ENCODE assay signal across 24 cellular contexts in genomic region chr9:134682026-134682425, GRCh38. TPM values are rescaled to one million over a fixed set of nuclear protein-coding genes. Genes with fewer than 3 reads are reported as not detected.
DNase-seq lines count a peak whose midpoint lies in the region; ATAC-seq, FAIRE-seq and TF ChIP-seq lines count a peak whose summit lies in the region.
"Had no signal": no experiment of that assay in that cellular context is flagged by ENCODE, and none has a peak within 500 bp of the region (broad histone marks: within the 10 kb centered on the region; RNA-seq: fewer than 3 reads in every experiment).

No MANE protein-coding gene starts in this region.

- H3K27ac ChIP-seq in liver (ENCODE audit: low read depth in 1 of 2, low read length in 2 of 2) = peak overlapping the region; percentile 7 to 35
- H3K27ac ChIP-seq in HepG2 (ENCODE audit: extremely low read length, insufficient read depth, low read length) = no peak overlapping the region
- H3K27ac ChIP-seq in left lung = no peak overlapping the region
- H3K27ac ChIP-seq: gastrocnemius medialis, neutrophil, PC-9, thyroid gland, WERI-Rb-1 had no signal

- H3K4me3 ChIP-seq in liver (ENCODE audit: low read depth in 1 of 3, low read length in 3 of 3) (no peak overlapping the region), HepG2 (replicated peaks in 1 of 3; ENCODE audit: insufficient read depth in 1 of 3, low read depth in 2 of 3, low read length in 3 of 3) (no peak overlapping the region), left lung (no peak overlapping the region), skeletal muscle satellite cell (ENCODE audit: low read length) (no peak overlapping the region)
- H3K4me3 ChIP-seq: gastrocnemius medialis, PC-9, thyroid gland had no signal

- CTCF ChIA-PET in HepG2 (lab: Yijun Ruan, JAX; ENCODE audit: low intra/inter-chr PET ratio, low total read pairs) = no interaction called here

- no peak overlapping the region for H2AFZ ChIP-seq in HepG2 (ENCODE audit: low read length)
- H2AFZ ChIP-seq: PC-9 had no signal

- H3K4me3 Mint-ChIP-seq in activated naive CD8-positive, alpha-beta T cell treated with anti-CD3 and anti-CD28 coated beads for 36 hours = no peak overlapping the region
- H3K4me3 Mint-ChIP-seq: central memory CD8-positive, alpha-beta T cell had no signal

- H3K27me3 ChIP-seq in liver (ENCODE audit: control insufficient read depth in 4 of 4, insufficient read depth in 4 of 4, low read length in 3 of 4) (peaks cover 0 to 3% (median 0%) of the 10 kb centered on the region in 4 donors), HepG2 (ENCODE audit: control insufficient read depth in 1 of 2, insufficient read depth in 2 of 2, low read length in 2 of 2) (peaks cover 5 to 44% of the 10 kb centered on the region in 2 experiments; a peak in 4 of 5 replicates), left lung (no peaks in the 10 kb centered on the region), skeletal muscle satellite cell (ENCODE audit: control insufficient read depth, insufficient read depth, low read length) (no peaks in the 10 kb centered on the region)
- H3K27me3 ChIP-seq: neutrophil, thyroid gland had no signal

- no peaks in the 10 kb centered on the region for H3K27me3 Mint-ChIP-seq in activated naive CD8-positive, alpha-beta T cell treated with anti-CD3 and anti-CD28 coated beads for 36 hours
- H3K27me3 Mint-ChIP-seq: central memory CD8-positive, alpha-beta T cell had no signal

- TF ChIP-seq CTCF in liver (IDR thresholded peaks at IDR 0.05; ENCODE audit: low read depth, low read length, missing input control) (no peak), HepG2 (CRISPR knock-in tag; IDR thresholded peaks at IDR 0.05) (no peak), left lung (IDR thresholded peaks at IDR 0.05) (no peak)

- H3K36me3 ChIP-seq in liver (ENCODE audit: control insufficient read depth in 4 of 4, insufficient read depth in 3 of 4, low read depth in 1 of 4, low read length in 3 of 4) (no peaks in the 10 kb centered on the region), HepG2 (replicated peaks in 1 of 2; ENCODE audit: control insufficient read depth in 1 of 2, insufficient read depth in 2 of 2, low read length in 2 of 2) (no peaks in the 10 kb centered on the region), left lung (no peaks in the 10 kb centered on the region), skeletal muscle satellite cell (ENCODE audit: insufficient read depth, low read length) (peaks cover 32% of the 10 kb centered on the region)
- H3K36me3 ChIP-seq: gastrocnemius medialis, neutrophil, thyroid gland, WERI-Rb-1 had no signal

- intact Hi-C loops in HepG2 (cut with micrococcal nuclease; ENCODE audit: unreplicated experiment) (no loop called here), left lung (cut with DNase I) (no loop called here)

- no peaks in the 10 kb centered on the region for H4K20me1 ChIP-seq in HepG2 (ENCODE audit: insufficient read depth, low read length)

- TF ChIP-seq RAD21 in liver (IDR thresholded peaks at IDR 0.05) = no peak
- TF ChIP-seq RAD21 in HepG2 (CRISPR knock-in tag; IDR thresholded peaks at IDR 0.05) = no peak

- H3K9me3 Mint-ChIP-seq in activated naive CD8-positive, alpha-beta T cell treated with anti-CD3 and anti-CD28 coated beads for 36 hours = no peaks in the 10 kb centered on the region
- H3K9me3 Mint-ChIP-seq: central memory CD8-positive, alpha-beta T cell had no signal

- no peaks in the 10 kb centered on the region for H3K36me3 Mint-ChIP-seq in activated naive CD8-positive, alpha-beta T cell treated with anti-CD3 and anti-CD28 coated beads for 36 hours

- H3K9ac ChIP-seq in liver (ENCODE audit: low read depth in 1 of 2, low read length in 2 of 2) = no peak overlapping the region
- no peak overlapping the region for H3K9ac ChIP-seq in HepG2 (ENCODE audit: insufficient read depth, low read depth, low read length)
- H3K9ac ChIP-seq in skeletal muscle satellite cell (ENCODE audit: low read depth, low read length) = no peak overlapping the region

- BruUV-seq in HepG2 (replicated peaks; lab: Mats Ljungman, UMichigan) = no TSS peak

- H3K27ac Mint-ChIP-seq in activated naive CD8-positive, alpha-beta T cell treated with anti-CD3 and anti-CD28 coated beads for 36 hours = no peak overlapping the region

- FAIRE-seq in HepG2 (lab: Jason Lieb, UNC) = no peak

- TF ChIP-seq POLR2A in HepG2 (IDR thresholded peaks at IDR 0.05; ENCODE audit: insufficient read depth in 1 of 2, low read depth in 2 of 2, low read length in 2 of 2) = no peak

- H3K4me2 ChIP-seq in HepG2 (ENCODE audit: low read depth, low read length) (no peak overlapping the region), skeletal muscle satellite cell (ENCODE audit: low read length) (peak overlapping the region; percentile 59)
- H3K4me2 ChIP-seq: PC-9 had no signal

- POLR2A ChIA-PET in HepG2 (lab: Yijun Ruan, JAX) = no interaction called here

- in situ Hi-C loops in HepG2 (cut with HindIII; ENCODE audit: extremely low pct_ligation_motif_present, low pct_unique_long_range_greater_than_20kb) = no loop called here

- no peaks in the 10 kb centered on the region for H3K4me1 Mint-ChIP-seq in activated naive CD8-positive, alpha-beta T cell treated with anti-CD3 and anti-CD28 coated beads for 36 hours
- H3K4me1 Mint-ChIP-seq: central memory CD8-positive, alpha-beta T cell had no signal

- 70% methylated on average over 15 of the region's 15 CpGs for WGBS in liver
- WGBS in HepG2 (ENCODE audit: low lambda C conversion rate) = 13% methylated on average over 9 of the region's 15 CpGs

- H3K9me3 ChIP-seq in liver (ENCODE audit: control insufficient read depth in 4 of 4, low read length in 3 of 4) (peaks cover 0 to 4% (median 0%) of the 10 kb centered on the region in 4 donors), HepG2 (ENCODE audit: low read length) (peaks cover 10% of the 10 kb centered on the region), left lung (no peaks in the 10 kb centered on the region), skeletal muscle satellite cell (replicated peaks; ENCODE audit: low read length) (no peaks in the 10 kb centered on the region)
- H3K9me3 ChIP-seq: Caco-2, gastrocnemius medialis, neutrophil, thyroid gland had no signal

- TF ChIP-seq EP300 in HepG2 (IDR thresholded peaks at IDR 0.05; ENCODE audit: low read depth in 2 of 2, low read length in 2 of 2) (no peak), HepG2 (CRISPR knock-in tag; IDR thresholded peaks at IDR 0.05; ENCODE audit: borderline replicate concordance) (no peak)

- DNase-seq in HepG2 (ENCODE audit: low spot score) = no peak
- DNase-seq in left lung = peak; percentile 30 to 64
- no peak for DNase-seq in activated naive CD8-positive, alpha-beta T cell treated with anti-CD3 and anti-CD28 coated beads for 36 hours
- DNase-seq in SHP77 treated with DMSO at 0.1 percent for 48 hours (lab: John Stamatoyannopoulos, UW) = no peak
- DNase-seq in NCI-H2081 (lab: John Stamatoyannopoulos, UW) = no peak
- DNase-seq: 8988T; activated CD4-positive, alpha-beta T cell treated with anti-CD3 and anti-CD28 coated beads, Interleukin-2, amount 50 U/mL, for 4 hours; Caco-2; erythroblast; gastrocnemius medialis; HCEC 1CT; NCI-H1105; NCI-H2081 treated with DMSO at 0.1 percent for 48 hours; NCI-H446; PC-9; stimulated activated CD4-positive, alpha-beta T cell treated with anti-CD3 and anti-CD28 coated beads, Interleukin-15, amount 100 ng/mL, for 24 hours; thyroid gland; WERI-Rb-1 had no signal

- no peaks in the 10 kb centered on the region for H3K79me2 ChIP-seq in HepG2 (ENCODE audit: insufficient read depth, low read length)

- ATAC-seq in HepG2 = no peak
- no peak for ATAC-seq in left lung
- no peak for ATAC-seq in HG03521 (IDR thresholded peaks at IDR 0.05; ENCODE audit: unreplicated experiment)
- ATAC-seq: gastrocnemius medialis had no signal

- H3K4me1 ChIP-seq in liver (ENCODE audit: control insufficient read depth in 4 of 4, insufficient read depth in 4 of 4, low read length in 3 of 4) = no peaks in the 10 kb centered on the region
- no peaks in the 10 kb centered on the region for H3K4me1 ChIP-seq in HepG2 (ENCODE audit: insufficient read depth, low read length)
- no peaks in the 10 kb centered on the region for H3K4me1 ChIP-seq in left lung
- H3K4me1 ChIP-seq in skeletal muscle satellite cell (ENCODE audit: control insufficient read depth, insufficient read depth, low read length) = peaks cover 47% of the 10 kb centered on the region
- H3K4me1 ChIP-seq: Caco-2, gastrocnemius medialis, thyroid gland had no signal

TF ChIP-seq in liver, 16 proteins besides CTCF, POLR2A, EP300 and RAD21:
- TF ChIP-seq TAF1 (conservative IDR thresholded peaks at IDR 0.05) (no peak), NR2F2 (IDR thresholded peaks at IDR 0.05) (peak; percentile 35)

TF ChIP-seq in HepG2, 621 proteins besides CTCF, POLR2A, EP300 and RAD21 (continues in another document):
- no peak for TF ChIP-seq ZBTB3 (CRISPR knock-in tag; IDR thresholded peaks at IDR 0.05; ENCODE audit: borderline replicate concordance, low read depth)

RNA-seq across cellular contexts. Expression of gene COL5A1, which starts 40.4 kb away (rescaled TPM):
- 10 to 100 TPM; 12.3 to 15.6 TPM for total RNA-seq in liver
- 10 to 100 TPM in 1 of 2 donors, under 1 TPM in 1; 0.67 to 10.2 TPM for polyA plus RNA-seq in liver
- total RNA-seq in HepG2 (2016; rRNA removed; fragmentation: Illumina TruSeq; extraction: Trizol) = not detected in 2 replicates
- not detected in 2 replicates for total RNA-seq in HepG2 (2016; cell fraction: cytosol; rRNA removed; fragmentation: Illumina TruSeq; extraction: Trizol; ENCODE audit: low read depth)
- total RNA-seq in HepG2 (2016; cell fraction: insoluble cytoplasmic fraction; rRNA removed; fragmentation: Illumina TruSeq; extraction: Trizol) = not detected in 2 replicates
- total RNA-seq in HepG2 (2016; cell fraction: membrane; rRNA removed; fragmentation: Illumina TruSeq; extraction: Trizol) = not detected in 2 replicates
- total RNA-seq in HepG2 (2016; cell fraction: nucleus; rRNA removed; fragmentation: Illumina TruSeq; extraction: Trizol) = not detected in 2 replicates
- polyA plus RNA-seq in HepG2 (2011; rRNA removed) = under 0.01 TPM in 1 of 2 replicates, not detected in the other
- polyA plus RNA-seq in HepG2 (2011; cell fraction: cytosol; rRNA removed) = under 0.01 TPM in 1 of 2 replicates, not detected in the other
- 0.07 and 0.08 TPM in 2 replicates for polyA plus RNA-seq in HepG2 (2011; cell fraction: nucleus; rRNA removed)
- polyA plus RNA-seq in HepG2 (2012) = not detected in 2 replicates
- not detected in 2 replicates for polyA plus RNA-seq in HepG2 (2016; cell fraction: cytosol; fragmentation: Illumina TruSeq; extraction: Trizol; ENCODE audit: low read depth)
- polyA plus RNA-seq in HepG2 (2016; cell fraction: insoluble cytoplasmic fraction; fragmentation: Illumina TruSeq; extraction: Trizol; ENCODE audit: low read depth) = not detected in 2 replicates
- polyA plus RNA-seq in HepG2 (2016; cell fraction: membrane; fragmentation: Illumina TruSeq; extraction: Trizol; ENCODE audit: low read depth) = not detected in 2 replicates
- polyA plus RNA-seq in HepG2 (2016; cell fraction: nucleus; fragmentation: Illumina TruSeq; extraction: Trizol; ENCODE audit: insufficient read depth, low read depth) = 0.19 TPM in 1 of 2 replicates, not detected in the other
- polyA minus RNA-seq in HepG2 (2011; rRNA and poly(A)+ RNA removed; ENCODE audit: low replicate concordance) = 0.04 and 20.3 TPM in 2 replicates
- polyA minus RNA-seq in HepG2 (2011; cell fraction: cytosol; rRNA and poly(A)+ RNA removed) = 0.20 TPM in 1 of 2 replicates, not detected in the other
- not detected in 2 replicates for polyA minus RNA-seq in HepG2 (2011; cell fraction: nucleus; rRNA and poly(A)+ RNA removed)
- 100 to 1,000 TPM; 205 to 357 TPM for total RNA-seq in left lung
- total RNA-seq in skeletal muscle satellite cell (2012; rRNA removed) = 64.6 and 148 TPM in 2 replicates
- total RNA-seq in activated naive CD8-positive, alpha-beta T cell treated with anti-CD3 and anti-CD28 coated beads for 36 hours = under 1 TPM; 0.23 to 0.24 TPM
- total RNA-seq: SK-MEL-5 had no signal

Comparison
In these comparisons a context has a peak if more than half of its experiments do, and no peak if none do; other contexts are left out.
1. H3K27ac ChIP-seq: peak in liver (2 of 2); none in HepG2 (single experiment) and left lung (0 of 2).
2. DNase-seq: peak in left lung (2 of 2); none in HepG2 (single experiment), activated naive CD8-positive, alpha-beta T cell treated with anti-CD3 and anti-CD28 coated beads for 36 hours (single experiment), SHP77 treated with DMSO at 0.1 percent for 48 hours (single experiment) and NCI-H2081 (0 of 2).
3. RNA of gene COL5A1, which starts 40.4 kb away (total RNA-seq): 205 to 357 TPM in left lung; 12.3 to 15.6 TPM in liver, 0.23 to 0.24 TPM in activated naive CD8-positive, alpha-beta T cell treated with anti-CD3 and anti-CD28 coated beads for 36 hours and not detected in HepG2; every median in the first group is over 10 times any median in the second.